In genomic region chr1:145985502-145986439, GRCh38 we compare ENCODE assay signal across 8 cellular contexts. TPM values are rescaled to one million over a fixed set of nuclear protein-coding genes. Genes with fewer than 3 reads are reported as not detected.
DNase-seq lines count a peak whose midpoint lies in the region; ATAC-seq and TF ChIP-seq lines count a peak whose summit lies in the region.

No MANE protein-coding gene starts in this region.

- no peaks in the 10 kb centered on the region for H3K36me3 ChIP-seq in H7 (replicated peaks; ENCODE audit: control insufficient read depth, insufficient read depth, low read length)

- peaks cover 2% of the 10 kb centered on the region; the same call in 1 of the 2 replicates for H3K27me3 ChIP-seq in H7 (ENCODE audit: control insufficient read depth, insufficient read depth, low read length)

- DNase-seq in H4 (ENCODE audit: low spot score) (peak; percentile 81), NCI-H510A (lab: John Stamatoyannopoulos, UW) (peak; percentile 43), astrocyte of the spinal cord (ENCODE audit: low read depth, low spot score) (peak; percentile 55), kidney tubule cell (ENCODE audit: low spot score) (peak; percentile 45), H7 (no peak)
- DNase-seq in activated CD4-positive, alpha-beta T cell treated with anti-CD3 and anti-CD28 coated beads, Interleukin-2, amount 50 U/mL, for 4 hours = no peak

- in situ Hi-C loops in astrocyte of the spinal cord (cut with HindIII; ENCODE audit: low sequenced_read_pairs) = no loop called here

- H3K27ac ChIP-seq in temporal lobe (ENCODE audit: low read depth, low read length) = peak overlapping the region; percentile 61

- no peak overlapping the region for H3K4me3 ChIP-seq in astrocyte of the spinal cord (ENCODE audit: low read depth, low read length)
- H3K4me3 ChIP-seq in H7 (ENCODE audit: insufficient read depth, low read depth, low read length) = no peak overlapping the region

- no peak for ATAC-seq in HG03457 (IDR thresholded peaks at IDR 0.05; ENCODE audit: unreplicated experiment)

- no peak for TF ChIP-seq CTCF in astrocyte of the spinal cord (IDR thresholded peaks at IDR 0.05; ENCODE audit: low read depth, low read length)

RNA-seq across cellular contexts. Expression of gene TXNIP, which starts 10.6 kb away (rescaled TPM):
- total RNA-seq in H4 (2014; rRNA removed; shearing (Covaris generic)) = 101 and 102 TPM in 2 replicates
- 144 TPM for total RNA-seq in temporal lobe
- 24.6 and 90.7 TPM in 2 replicates for total RNA-seq in H7 (2014; rRNA removed; shearing (Covaris generic))

RNA-seq across cellular contexts. Expression of gene POLR3GL, which starts 21.3 kb away (rescaled TPM):
- 16.9 and 21.2 TPM in 2 replicates for total RNA-seq in H4 (2014; rRNA removed; shearing (Covaris generic))
- total RNA-seq in temporal lobe = 10.6 TPM
- 6.3 and 11.6 TPM in 2 replicates for total RNA-seq in H7 (2014; rRNA removed; shearing (Covaris generic))

RNA-seq across cellular contexts. Expression of gene ANKRD34A, which starts 21.4 kb away (rescaled TPM):
- 0.54 and 0.70 TPM in 2 replicates for total RNA-seq in H4 (2014; rRNA removed; shearing (Covaris generic))
- 1.7 TPM for total RNA-seq in temporal lobe
- 0.52 and 0.62 TPM in 2 replicates for total RNA-seq in H7 (2014; rRNA removed; shearing (Covaris generic))

RNA-seq across cellular contexts. Expression of gene LIX1L, which starts 28.0 kb away (rescaled TPM):
- 15.1 and 18.7 TPM in 2 replicates for total RNA-seq in H4 (2014; rRNA removed; shearing (Covaris generic))
- total RNA-seq in temporal lobe = 22.4 TPM
- total RNA-seq in H7 (2014; rRNA removed; shearing (Covaris generic)) = 23.0 and 24.3 TPM in 2 replicates

RNA-seq across cellular contexts. Expression of gene HJV, which starts 35.8 kb away (rescaled TPM):
- not detected in 2 replicates for total RNA-seq in H4 (2014; rRNA removed; shearing (Covaris generic))
- under 0.01 TPM for total RNA-seq in temporal lobe
- 0.24 and 1.2 TPM in 2 replicates for total RNA-seq in H7 (2014; rRNA removed; shearing (Covaris generic))

Comparison
In these comparisons a context has a peak if more than half of its experiments do, and no peak if none do; other contexts are left out.
1. DNase-seq: peak in H4 (single experiment), NCI-H510A (single experiment), astrocyte of the spinal cord (single experiment) and kidney tubule cell (single experiment); none in H7 (single experiment) and activated CD4-positive, alpha-beta T cell treated with anti-CD3 and anti-CD28 coated beads, Interleukin-2, amount 50 U/mL, for 4 hours (0 of 2).